ENCODE assay signal across 1 cellular context in genomic region chr4:152168960-152169616, GRCh38.
TF ChIP-seq lines count a peak whose summit lies in the region.

No MANE protein-coding gene starts in this region.

TF ChIP-seq in GM23338, 12 proteins besides CTCF, POLR2A, EP300 and RAD21 (continued from another document):
- TF ChIP-seq, protein P1, sequence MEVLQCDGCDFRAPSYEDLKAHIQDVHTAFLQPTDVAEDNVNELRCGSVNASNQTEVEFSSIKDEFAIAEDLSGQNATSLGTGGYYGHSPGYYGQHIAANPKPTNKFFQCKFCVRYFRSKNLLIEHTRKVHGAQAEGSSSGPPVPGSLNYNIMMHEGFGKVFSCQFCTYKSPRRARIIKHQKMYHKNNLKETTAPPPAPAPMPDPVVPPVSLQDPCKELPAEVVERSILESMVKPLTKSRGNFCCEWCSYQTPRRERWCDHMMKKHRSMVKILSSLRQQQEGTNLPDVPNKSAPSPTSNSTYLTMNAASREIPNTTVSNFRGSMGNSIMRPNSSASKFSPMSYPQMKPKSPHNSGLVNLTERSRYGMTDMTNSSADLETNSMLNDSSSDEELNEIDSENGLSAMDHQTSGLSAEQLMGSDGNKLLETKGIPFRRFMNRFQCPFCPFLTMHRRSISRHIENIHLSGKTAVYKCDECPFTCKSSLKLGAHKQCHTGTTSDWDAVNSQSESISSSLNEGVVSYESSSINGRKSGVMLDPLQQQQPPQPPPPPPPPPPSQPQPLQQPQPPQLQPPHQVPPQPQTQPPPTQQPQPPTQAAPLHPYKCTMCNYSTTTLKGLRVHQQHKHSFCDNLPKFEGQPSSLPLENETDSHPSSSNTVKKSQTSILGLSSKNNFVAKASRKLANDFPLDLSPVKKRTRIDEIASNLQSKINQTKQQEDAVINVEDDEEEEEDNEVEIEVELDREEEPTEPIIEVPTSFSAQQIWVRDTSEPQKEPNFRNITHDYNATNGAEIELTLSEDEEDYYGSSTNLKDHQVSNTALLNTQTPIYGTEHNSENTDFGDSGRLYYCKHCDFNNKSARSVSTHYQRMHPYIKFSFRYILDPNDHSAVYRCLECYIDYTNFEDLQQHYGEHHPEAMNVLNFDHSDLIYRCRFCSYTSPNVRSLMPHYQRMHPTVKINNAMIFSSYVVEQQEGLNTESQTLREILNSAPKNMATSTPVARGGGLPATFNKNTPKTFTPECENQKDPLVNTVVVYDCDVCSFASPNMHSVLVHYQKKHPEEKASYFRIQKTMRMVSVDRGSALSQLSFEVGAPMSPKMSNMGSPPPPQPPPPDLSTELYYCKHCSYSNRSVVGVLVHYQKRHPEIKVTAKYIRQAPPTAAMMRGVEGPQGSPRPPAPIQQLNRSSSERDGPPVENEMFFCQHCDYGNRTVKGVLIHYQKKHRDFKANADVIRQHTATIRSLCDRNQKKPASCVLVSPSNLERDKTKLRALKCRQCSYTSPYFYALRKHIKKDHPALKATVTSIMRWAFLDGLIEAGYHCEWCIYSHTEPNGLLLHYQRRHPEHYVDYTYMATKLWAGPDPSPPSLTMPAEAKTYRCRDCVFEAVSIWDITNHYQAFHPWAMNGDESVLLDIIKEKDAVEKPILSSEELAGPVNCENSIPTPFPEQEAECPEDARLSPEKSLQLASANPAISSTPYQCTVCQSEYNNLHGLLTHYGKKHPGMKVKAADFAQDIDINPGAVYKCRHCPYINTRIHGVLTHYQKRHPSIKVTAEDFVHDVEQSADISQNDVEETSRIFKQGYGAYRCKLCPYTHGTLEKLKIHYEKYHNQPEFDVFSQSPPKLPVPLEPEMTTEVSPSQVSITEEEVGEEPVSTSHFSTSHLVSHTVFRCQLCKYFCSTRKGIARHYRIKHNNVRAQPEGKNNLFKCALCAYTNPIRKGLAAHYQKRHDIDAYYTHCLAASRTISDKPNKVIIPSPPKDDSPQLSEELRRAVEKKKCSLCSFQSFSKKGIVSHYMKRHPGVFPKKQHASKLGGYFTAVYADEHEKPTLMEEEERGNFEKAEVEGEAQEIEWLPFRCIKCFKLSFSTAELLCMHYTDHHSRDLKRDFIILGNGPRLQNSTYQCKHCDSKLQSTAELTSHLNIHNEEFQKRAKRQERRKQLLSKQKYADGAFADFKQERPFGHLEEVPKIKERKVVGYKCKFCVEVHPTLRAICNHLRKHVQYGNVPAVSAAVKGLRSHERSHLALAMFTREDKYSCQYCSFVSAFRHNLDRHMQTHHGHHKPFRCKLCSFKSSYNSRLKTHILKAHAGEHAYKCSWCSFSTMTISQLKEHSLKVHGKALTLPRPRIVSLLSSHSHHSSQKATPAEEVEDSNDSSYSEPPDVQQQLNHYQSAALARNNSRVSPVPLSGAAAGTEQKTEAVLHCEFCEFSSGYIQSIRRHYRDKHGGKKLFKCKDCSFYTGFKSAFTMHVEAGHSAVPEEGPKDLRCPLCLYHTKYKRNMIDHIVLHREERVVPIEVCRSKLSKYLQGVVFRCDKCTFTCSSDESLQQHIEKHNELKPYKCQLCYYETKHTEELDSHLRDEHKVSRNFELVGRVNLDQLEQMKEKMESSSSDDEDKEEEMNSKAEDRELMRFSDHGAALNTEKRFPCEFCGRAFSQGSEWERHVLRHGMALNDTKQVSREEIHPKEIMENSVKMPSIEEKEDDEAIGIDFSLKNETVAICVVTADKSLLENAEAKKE (CRISPR knock-in tag; IDR thresholded peaks at IDR 0.05) = no peak
